ENCODE assay signal across 8 cellular contexts in the genomic region with DNA sequence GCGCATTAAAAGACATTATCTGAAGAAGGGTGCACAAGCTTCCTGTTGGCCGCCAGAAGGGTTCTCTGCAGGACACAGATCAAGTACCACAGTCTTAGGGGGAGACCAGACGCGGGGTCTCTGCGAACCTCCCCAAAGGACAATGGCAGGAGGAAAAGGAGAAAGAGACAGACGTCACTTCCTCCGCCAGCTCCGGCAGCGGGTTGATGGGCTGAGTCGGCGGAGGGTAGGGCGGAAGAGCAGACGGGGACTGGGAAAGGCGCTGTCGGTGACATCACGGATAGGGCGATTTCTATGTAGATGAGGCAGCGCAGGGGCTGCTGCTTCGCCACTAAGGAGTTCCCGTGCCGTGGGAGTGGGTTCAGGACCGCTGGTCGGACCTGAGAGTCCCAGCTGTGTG. TPM values are rescaled to one million over a fixed set of nuclear protein-coding genes. Genes with fewer than 3 reads are reported as not detected.
DNase-seq lines count a peak whose midpoint lies in the region; ATAC-seq and TF ChIP-seq lines count a peak whose summit lies in the region.
"Not testable (repeated sequence)": the region's sequence is repeated elsewhere in the genome, so short reads cannot be mapped to it uniquely, and the experiment has no call there.

No MANE protein-coding gene starts in this region.

- peak; percentile 85 for DNase-seq in CD1c-positive myeloid dendritic cell (ENCODE audit: extremely low spot score)
- peak; percentile 92 for DNase-seq in MV-4-11 (lab: John Stamatoyannopoulos, UW)
- DNase-seq in SIG-M5 treated with dmso at 0.1 percent for 504 hours (lab: John Stamatoyannopoulos, UW; ENCODE audit: unreplicated experiment): peak; percentile 93
- peak; percentile 77 for DNase-seq in activated T-helper 1 cell treated with Interleukin-2 at 50 U/mL for 16 hours (ENCODE audit: low read depth)
- peak; percentile 19 for DNase-seq in epithelial cell of proximal tubule (ENCODE audit: low read depth)
- DNase-seq in stimulated activated CD4-positive, alpha-beta T cell treated with anti-CD3 and anti-CD28 coated beads, TNF-alpha, amount 100 ng/mL, for 4 hours (ENCODE audit: low read depth in 3 of 3): peak; percentile 50 to 70 (median 66)

- not testable (repeated sequence) for H3K9me3 ChIP-seq in mononuclear cell (ENCODE audit: low read depth, low read length)

- H3K27me3 ChIP-seq in mononuclear cell (ENCODE audit: insufficient read depth, low read length): not testable (repeated sequence)

- not testable (repeated sequence) for H3K4me1 ChIP-seq in mononuclear cell (ENCODE audit: insufficient read depth, low read length)

- TF ChIP-seq CTCF in epithelial cell of proximal tubule (conservative IDR thresholded peaks at IDR 0.05; ENCODE audit: low read depth, low read length): not testable (repeated sequence)

- H3K4me3 ChIP-seq in epithelial cell of proximal tubule (ENCODE audit: low read depth, low read length): peak overlapping the region; percentile 35
- H3K4me3 ChIP-seq in mononuclear cell (ENCODE audit: low read length): peak overlapping the region; percentile 25

- peak; percentile 69 for ATAC-seq in GM21825 (IDR thresholded peaks at IDR 0.05; ENCODE audit: unreplicated experiment)

RNA-seq across cellular contexts. Expression of a gene that starts 39.0 kb away (rescaled TPM):
- not detected in 2 replicates for total RNA-seq in epithelial cell of proximal tubule
- total RNA-seq in mononuclear cell: 0.21 TPM

Comparison
In these comparisons a context has a peak if more than half of its experiments do, and no peak if none do; other contexts are left out.
1. Peak in every context shown above with its lines: DNase-seq, ATAC-seq and H3K4me3 ChIP-seq.
2. DNase-seq: peak in every context shown above with its lines; median percentile 93 in SIG-M5 treated with dmso at 0.1 percent for 504 hours; 92 in MV-4-11; 85 in CD1c-positive myeloid dendritic cell; 77 in activated T-helper 1 cell treated with Interleukin-2 at 50 U/mL for 16 hours; 66 in stimulated activated CD4-positive, alpha-beta T cell treated with anti-CD3 and anti-CD28 coated beads, TNF-alpha, amount 100 ng/mL, for 4 hours; 19 in epithelial cell of proximal tubule.